Comparison of ENCODE assay signal across 37 cellular contexts in genomic region chr19:39727070-39727800, GRCh38. TPM values are rescaled to one million over a fixed set of nuclear protein-coding genes. Genes with fewer than 3 reads are reported as not detected.
"Had no signal": no experiment of that assay in that cellular context is flagged by ENCODE, and none has a peak within 500 bp of the region (broad histone marks: within the 10 kb centered on the region; RNA-seq: fewer than 3 reads in every experiment).

No MANE protein-coding gene starts in this region.

- H3K4me1 Mint-ChIP-seq: activated naive CD8-positive, alpha-beta T cell treated with anti-CD3 and anti-CD28 coated beads for 36 hours; activated T-helper 17 cell treated with anti-CD3 and anti-CD28 coated beads, Interleukin-2, amount 50 U/mL, for 72 hours had no signal

- H3K9me3 ChIP-seq: MG63 had no signal

- H3K4me3 ChIP-seq: MG63, PC-9 had no signal

- H3K9me3 Mint-ChIP-seq: activated CD4-positive, alpha-beta T cell treated with anti-CD3 and anti-CD28 coated beads, Interleukin-2, amount 10 ng/mL, durations not matched to agents 24 days and 14 days; activated CD8-positive, alpha-beta T cell treated with anti-CD3 and anti-CD28 coated beads for 36 hours; activated naive CD8-positive, alpha-beta T cell treated with anti-CD3 and anti-CD28 coated beads for 36 hours; activated T-cell treated with anti-CD3 and anti-CD28 coated beads, Interleukin-2, amount 50 U/mL, for 72 hours; activated T-helper 17 cell treated with anti-CD3 and anti-CD28 coated beads, Interleukin-2, amount 50 U/mL, for 72 hours had no signal

- H3K36me3 Mint-ChIP-seq: activated naive CD8-positive, alpha-beta T cell treated with anti-CD3 and anti-CD28 coated beads for 36 hours had no signal

- ATAC-seq: activated CD8-positive, alpha-beta T cell treated with anti-CD3 and anti-CD28 coated beads for 36 hours; activated T-cell treated with anti-CD3 and anti-CD28 coated beads, Interleukin-2, amount 50 U/mL, for 72 hours; activated T-helper 17 cell treated with anti-CD3 and anti-CD28 coated beads, Interleukin-2, amount 50 U/mL, for 72 hours had no signal

- H3K27me3 ChIP-seq: brain microvascular endothelial cell had no signal

- H3K36me3 ChIP-seq: brain microvascular endothelial cell, MG63 had no signal

- H3K4me2 ChIP-seq: PC-9 had no signal

- FAIRE-seq: colon had no signal

- H3K27ac Mint-ChIP-seq: activated CD4-positive, alpha-beta T cell treated with anti-CD3 and anti-CD28 coated beads, Interleukin-2, amount 10 ng/mL, durations not matched to agents 24 days and 14 days; activated CD8-positive, alpha-beta T cell treated with anti-CD3 and anti-CD28 coated beads for 36 hours; activated naive CD8-positive, alpha-beta T cell treated with anti-CD3 and anti-CD28 coated beads for 36 hours; activated T-cell treated with anti-CD3 and anti-CD28 coated beads, Interleukin-2, amount 50 U/mL, for 72 hours; activated T-helper 17 cell treated with anti-CD3 and anti-CD28 coated beads, Interleukin-2, amount 50 U/mL, for 72 hours had no signal

- H2AFZ ChIP-seq: PC-9 had no signal

- DNase-seq: activated CD4-positive, alpha-beta T cell treated with anti-CD3 and anti-CD28 coated beads, Interleukin-2, amount 10 ng/mL, durations not matched to agents 24 days and 14 days; activated CD4-positive, alpha-beta T cell treated with anti-CD3 and anti-CD28 coated beads, Interleukin-2, amount 50 U/mL, for 4 hours; activated CD8-positive, alpha-beta T cell treated with anti-CD3 and anti-CD28 coated beads for 36 hours; activated effector memory CD4-positive, alpha-beta T cell treated with anti-CD3 and anti-CD28 coated beads, Interleukin-2, amount 50 U/mL, for 16 hours; activated naive CD4-positive, alpha-beta T cell; activated naive CD4-positive, alpha-beta T cell treated with anti-CD3 and anti-CD28 coated beads, Interleukin-2, amount 50 U/mL, for 16 hours; activated naive CD8-positive, alpha-beta T cell treated with anti-CD3 and anti-CD28 coated beads for 36 hours; activated T-cell treated with anti-CD3 and anti-CD28 coated beads, Interleukin-2, amount 50 U/mL, for 1 hour; activated T-cell treated with anti-CD3 and anti-CD28 coated beads, Interleukin-2, amount 50 U/mL, for 72 hours; amniotic stem cell; aorta; brain microvascular endothelial cell; central memory CD4-positive, alpha-beta T cell; Kasumi-1; MG63; MV-4-11; NCI-H1092 treated with DMSO at 0.1 percent for 48 hours; NCI-H1417; NCI-H146; NCI-H187; NCI-H2029 treated with DMSO at 0.1 percent for 48 hours; NCI-H2107; NCI-H2171 treated with DMSO at 0.1 percent for 48 hours; NCI-H345; NCI-H524 treated with DMSO at 0.1 percent for 48 hours; NK-92 treated with Interleukin-12 subunit alpha and Interleukin-12 subunit beta, amount 100 ng/mL, for 24 hours; PC-9; Right ventricle myocardium superior; T1000 had no signal

- H3K27ac ChIP-seq: brain microvascular endothelial cell, PC-9 had no signal

- H3K4me3 Mint-ChIP-seq: activated CD4-positive, alpha-beta T cell treated with anti-CD3 and anti-CD28 coated beads, Interleukin-2, amount 10 ng/mL, durations not matched to agents 24 days and 14 days; activated CD8-positive, alpha-beta T cell treated with anti-CD3 and anti-CD28 coated beads for 36 hours; activated naive CD8-positive, alpha-beta T cell treated with anti-CD3 and anti-CD28 coated beads for 36 hours; activated T-cell treated with anti-CD3 and anti-CD28 coated beads, Interleukin-2, amount 50 U/mL, for 72 hours; activated T-helper 17 cell treated with anti-CD3 and anti-CD28 coated beads, Interleukin-2, amount 50 U/mL, for 72 hours had no signal

RNA-seq across cellular contexts. Expression of gene CLC, which starts 10.6 kb away (rescaled TPM):
- total RNA-seq: activated CD8-positive, alpha-beta memory T cell treated with anti-CD3 and anti-CD28 coated beads for 36 hours; activated CD8-positive, alpha-beta T cell treated with anti-CD3 and anti-CD28 coated beads for 36 hours; activated naive CD8-positive, alpha-beta T cell treated with anti-CD3 and anti-CD28 coated beads for 36 hours; activated T-helper 17 cell treated with anti-CD3 and anti-CD28 coated beads, Interleukin-2, amount 50 U/mL, for 72 hours; aorta; cerebellum; NCI-H460; OCI-LY7; PC-9; Right ventricle myocardium superior had no signal
- polyA plus RNA-seq: aorta had no signal

RNA-seq across cellular contexts. Expression of gene LGALS14, which starts 23.0 kb away (rescaled TPM):
- total RNA-seq: activated CD4-positive, alpha-beta T cell treated with anti-CD3 and anti-CD28 coated beads, Interleukin-2, amount 10 ng/mL, durations not matched to agents 24 days and 14 days; activated CD8-positive, alpha-beta memory T cell treated with anti-CD3 and anti-CD28 coated beads for 36 hours; aorta; cerebellum; NCI-H460; OCI-LY7; PC-9; Right ventricle myocardium superior; T-helper 2 cell treated with Interferon-gamma antibody and Interleukin-4, amounts not matched to agents 100 ng/mL and 5 ng/mL, for 36 hours had no signal
- polyA plus RNA-seq: aorta had no signal

RNA-seq across cellular contexts. Expression of gene LEUTX, which starts 51.4 kb away (rescaled TPM):
- total RNA-seq: activated CD4-positive, alpha-beta T cell treated with anti-CD3 and anti-CD28 coated beads, Interleukin-2, amount 10 ng/mL, durations not matched to agents 24 days and 14 days; activated CD8-positive, alpha-beta memory T cell treated with anti-CD3 and anti-CD28 coated beads for 36 hours; activated CD8-positive, alpha-beta T cell treated with anti-CD3 and anti-CD28 coated beads for 36 hours; activated naive CD8-positive, alpha-beta T cell treated with anti-CD3 and anti-CD28 coated beads for 36 hours; activated T-cell treated with anti-CD3 and anti-CD28 coated beads, Interleukin-2, amount 50 U/mL, for 72 hours; activated T-helper 17 cell treated with anti-CD3 and anti-CD28 coated beads, Interleukin-2, amount 50 U/mL, for 72 hours; aorta; cerebellum; NCI-H460; OCI-LY7; PC-9; Right ventricle myocardium superior; T-helper 1 cell treated with Interleukin-12 subunit alpha and Interleukin-12 subunit beta and Interleukin-4 antibody, amounts not matched to agents 30 ng/mL and 1 ng/mL, for 36 hours; T-helper 2 cell treated with Interferon-gamma antibody and Interleukin-4, amounts not matched to agents 100 ng/mL and 5 ng/mL, for 36 hours had no signal
- polyA plus RNA-seq: aorta had no signal
